ENCODE assay signal across 8 cellular contexts in genomic region chr2:166539340-166540162, GRCh38. TPM values are rescaled to one million over a fixed set of nuclear protein-coding genes. Genes with fewer than 3 reads are reported as not detected.
DNase-seq lines count a peak whose midpoint lies in the region; ATAC-seq and TF ChIP-seq lines count a peak whose summit lies in the region.

No MANE protein-coding gene starts in this region.

- no peaks in the 10 kb centered on the region for H4K20me1 ChIP-seq in GM23248 (ENCODE audit: insufficient read depth)
- no peaks in the 10 kb centered on the region for H4K20me1 ChIP-seq in IMR-90 (ENCODE audit: insufficient read depth, low read length)

- H2BK15ac ChIP-seq in IMR-90 (ENCODE audit: low read depth, low read length): no peak overlapping the region

- H2AFZ ChIP-seq in ACC112 (ENCODE audit: low read length, unreplicated experiment): no peak overlapping the region
- H2AFZ ChIP-seq in GM23248: peak overlapping the region; percentile 41; the same call in 1 of the 2 replicates
- peak overlapping the region; percentile 76 for H2AFZ ChIP-seq in IMR-90 (replicated peaks; ENCODE audit: low read length, poor library complexity)

- H3K27me3 ChIP-seq in ACC112 (ENCODE audit: insufficient read depth, low read length) (peaks cover 19% of the 10 kb centered on the region), GM23248 (replicated peaks; ENCODE audit: insufficient read depth) (no peaks in the 10 kb centered on the region; the same call in 1 of the 2 replicates), IMR-90 (ENCODE audit: control insufficient read depth, insufficient read depth, low read length) (no peaks in the 10 kb centered on the region), Peyer's patch (no peaks in the 10 kb centered on the region), lower lobe of right lung (ENCODE audit: low read depth) (no peaks in the 10 kb centered on the region), transverse colon (no peaks in the 10 kb centered on the region)

- H3K14ac ChIP-seq in IMR-90 (replicated peaks; ENCODE audit: low read depth, low read length): no peak overlapping the region; the same call in 1 of the 2 replicates

- ATAC-seq in IMR-90 (ENCODE audit: low read depth) (peak; percentile 97), lower lobe of right lung (peak; percentile 74 to 85)

- no peak overlapping the region for H3K4ac ChIP-seq in IMR-90 (ENCODE audit: low read depth, low read length)

- intact Hi-C loops in IMR-90 (cut with micrococcal nuclease) (loop anchor here (1.0 to 10.0 kb wide), 7 partner anchors 161 to 1579 kb away; partner anchors contain the start of gene B3GALT1), lower lobe of right lung (cut with DNase I) (no loop called here), transverse colon (cut with DNase I; ENCODE audit: low total_unique reads) (loop anchor here (5.0 kb wide), 1 partner anchor 673 kb away; no protein-coding TSS in a partner anchor)

- no peaks in the 10 kb centered on the region for H3K36me3 ChIP-seq in ACC112 (ENCODE audit: insufficient read depth, low read length)
- no peaks in the 10 kb centered on the region for H3K36me3 ChIP-seq in GM23248 (ENCODE audit: low read depth)
- no peaks in the 10 kb centered on the region for H3K36me3 ChIP-seq in IMR-90 (ENCODE audit: control insufficient read depth, insufficient read depth, low read length)
- H3K36me3 ChIP-seq in Peyer's patch: no peaks in the 10 kb centered on the region
- H3K36me3 ChIP-seq in lower lobe of right lung: no peaks in the 10 kb centered on the region
- no peaks in the 10 kb centered on the region for H3K36me3 ChIP-seq in transverse colon

- TF ChIP-seq CTCF in IMR-90 (conservative IDR thresholded peaks at IDR 0.05; ENCODE audit: low read depth, low read length) (peak; percentile 90), Peyer's patch (IDR thresholded peaks at IDR 0.05) (peak in 5 of 6 experiments; percentile 32 to 67 (median 64)), coronary artery (IDR thresholded peaks at IDR 0.05) (peak; percentile 50), lower lobe of right lung (IDR thresholded peaks at IDR 0.05) (peak; percentile 77), transverse colon (IDR thresholded peaks at IDR 0.05) (peak; percentile 56 to 73 (median 70))

- no TSS peak for BruUV-seq in IMR-90 (replicated peaks; lab: Mats Ljungman, UMichigan)

- H4K5ac ChIP-seq in IMR-90 (ENCODE audit: low read depth, low read length): no peak overlapping the region

- 4 to 8% methylated on average over 9 of the region's 9 CpGs for whole genome bisulfite sequencing in GM23248 (ENCODE audit: low coverage in 1 of 2, low lambda C conversion rate in 2 of 2, missing lambda C conversion rate in 2 of 2), 2 experiments
- WGBS in IMR-90 (ENCODE audit: extremely low coverage in 2 of 2, insufficient read length in 1 of 2), 2 experiments: 0% methylated on average over 3 of the region's 9 CpGs; no CpG with 5 or more reads in 1 of the 2 experiments
- 27 to 54% methylated on average over 4 to 9 of the region's 9 CpGs for WGBS in transverse colon (ENCODE audit: low coverage in 1 of 2), 2 donors

- CTCF ChIA-PET in IMR-90 (lab: Yijun Ruan, JAX): interaction anchor here (0.6 to 1.3 kb wide), 16 partner anchors 11 to 1648 kb away, joined by 3 to 8 read pairs (median 3); no protein-coding TSS in a partner anchor

- H2BK5ac ChIP-seq in IMR-90 (ENCODE audit: low read depth, low read length, poor library complexity, severe bottlenecking): peak overlapping the region; percentile 30

- H3K79me2 ChIP-seq in ACC112 (ENCODE audit: control insufficient read depth, insufficient read depth, low read length, unreplicated experiment) (no peaks in the 10 kb centered on the region), GM23248 (ENCODE audit: insufficient read depth) (no peaks in the 10 kb centered on the region)

- H4K8ac ChIP-seq in IMR-90 (ENCODE audit: low read depth in 2 of 2, low read length in 2 of 2): peak overlapping the region in 1 of 2 experiments; percentile 33; a peak in 2 of 4 replicates

- H3K79me1 ChIP-seq in IMR-90 (ENCODE audit: low read depth in 1 of 2, low read length in 2 of 2): no peaks in the 10 kb centered on the region

- H2AK5ac ChIP-seq in IMR-90 (ENCODE audit: low read depth, low read length): no peak overlapping the region

- no peaks in the 10 kb centered on the region for H3F3A ChIP-seq in GM23248 (ENCODE audit: insufficient read depth)

- peak; percentile 47; the same call in 1 of the 2 replicates for TF ChIP-seq POLR2A in IMR-90 (IDR thresholded peaks at IDR 0.05; ENCODE audit: low read depth, low read length)
- no peak for TF ChIP-seq POLR2A in Peyer's patch (IDR thresholded peaks at IDR 0.05)
- no peak for TF ChIP-seq POLR2A in transverse colon (IDR thresholded peaks at IDR 0.05)

- no peak for TF ChIP-seq EP300 in transverse colon (IDR thresholded peaks at IDR 0.05; ENCODE audit: low read depth)

- H3K27ac ChIP-seq in ACC112 (ENCODE audit: low read depth, low read length) (no peak overlapping the region), GM23248 (no peak overlapping the region), IMR-90 (ENCODE audit: insufficient read depth, low read length) (peak overlapping the region; percentile 37; the same call in 1 of the 2 replicates), Peyer's patch (no peak overlapping the region), coronary artery (no peak overlapping the region), lower lobe of right lung (no peak overlapping the region), transverse colon (no peak overlapping the region)

- in situ Hi-C loops in GM23248 (cut with MboI): no loop called here
- in situ Hi-C loops in IMR-90 (cut with MboI; ENCODE audit: low sequenced_read_pairs): loop anchor here (10.0 kb wide), 2 partner anchors 655 to 1575 kb away; no protein-coding TSS in a partner anchor
- in situ Hi-C loops in transverse colon (cut with MboI; ENCODE audit: low pct_ligation_motif_present in 1 of 4, low pct_unique_long_range_greater_than_20kb in 1 of 4, low sequenced_read_pairs in 3 of 4): loop anchor here in 3 of 4 donors (25.0 kb wide), 2 partner anchors 673 to 1573 kb away; no protein-coding TSS in a partner anchor

- peak; percentile 96 for TF ChIP-seq RAD21 in IMR-90 (IDR thresholded peaks at IDR 0.05; ENCODE audit: low read length)

- H3K23ac ChIP-seq in IMR-90 (ENCODE audit: low read depth, low read length): no peak overlapping the region

- POLR2A ChIA-PET in IMR-90 (lab: Charles Lee; ENCODE audit: unreplicated experiment): no interaction called here

- no peak overlapping the region for H3K9ac ChIP-seq in GM23248
- H3K9ac ChIP-seq in IMR-90 (ENCODE audit: low read depth, low read length): peak overlapping the region; percentile 26

- H3K4me1 ChIP-seq in ACC112 (ENCODE audit: control insufficient read depth, insufficient read depth, low read length, unreplicated experiment) (peaks cover 3% of the 10 kb centered on the region), GM23248 (ENCODE audit: insufficient read depth) (peaks cover 4% of the 10 kb centered on the region), IMR-90 (ENCODE audit: control insufficient read depth, insufficient read depth, low read length) (no peaks in the 10 kb centered on the region), Peyer's patch (no peaks in the 10 kb centered on the region), lower lobe of right lung (no peaks in the 10 kb centered on the region), transverse colon (peaks cover 0 to 5% (median 0%) of the 10 kb centered on the region in 4 donors)

- H2BK20ac ChIP-seq in IMR-90 (ENCODE audit: low read depth, low read length): peak overlapping the region; percentile 58; the same call in 1 of the 2 replicates

- 0 out of 2 replicates have a peak overlapping the region, but pooled peaks have one; percentile 33 for H3K18ac ChIP-seq in IMR-90 (ENCODE audit: low read depth, low read length)

- H3K9me2 ChIP-seq in GM23248 (ENCODE audit: insufficient read depth): no peaks in the 10 kb centered on the region

- DNase-seq in ELR (ENCODE audit: low read depth): peak; percentile 71
- DNase-seq in GM23248: peak; percentile 63
- DNase-seq in IMR-90: peak; percentile 84
- no peak for DNase-seq in Peyer's patch
- no peak for DNase-seq in coronary artery (ENCODE audit: low spot score)
- DNase-seq in lower lobe of right lung: no peak
- no peak for DNase-seq in transverse colon

- H4K91ac ChIP-seq in IMR-90 (ENCODE audit: insufficient read depth, low read depth, low read length): no peak overlapping the region

- H3K9me3 ChIP-seq in GM23248 (ENCODE audit: low read depth) (no peaks in the 10 kb centered on the region), IMR-90 (ENCODE audit: control insufficient read depth, insufficient read depth, low read length) (no peaks in the 10 kb centered on the region), Peyer's patch (no peaks in the 10 kb centered on the region), lower lobe of right lung (no peaks in the 10 kb centered on the region), transverse colon (no peaks in the 10 kb centered on the region)

- no peaks in the 10 kb centered on the region for H3K9me1 ChIP-seq in IMR-90 (ENCODE audit: insufficient read depth, low read length)

- H3K4me3 ChIP-seq in ACC112 (ENCODE audit: low read depth, low read length) (peak overlapping the region; percentile 36), GM23248 (peak overlapping the region; percentile 27), IMR-90 (ENCODE audit: insufficient read depth, low read depth, low read length) (0 out of 2 replicates have a peak overlapping the region, but pooled peaks have one; percentile 4), Peyer's patch (no peak overlapping the region), coronary artery (peak overlapping the region; percentile 14), lower lobe of right lung (no peak overlapping the region), transverse colon (no peak overlapping the region)

- H2BK120ac ChIP-seq in IMR-90 (ENCODE audit: low read depth, low read length): peak overlapping the region; percentile 18; the same call in 1 of the 2 replicates

- peak overlapping the region; percentile 67 for H3K4me2 ChIP-seq in GM23248 (ENCODE audit: unreplicated experiment)
- H3K4me2 ChIP-seq in IMR-90 (ENCODE audit: low read depth, low read length): peak overlapping the region; percentile 76

- dilution Hi-C loops in IMR-90 (cut with HindIII; ENCODE audit: low sequenced_read_pairs, unreplicated experiment): no loop called here

- no peak overlapping the region; the same call in 1 of the 2 replicates for H3K56ac ChIP-seq in IMR-90 (ENCODE audit: extremely low read depth, insufficient read depth, low read length)

- H2AK9ac ChIP-seq in IMR-90 (replicated peaks; ENCODE audit: low read depth, low read length, poor library complexity): no peak overlapping the region

TF ChIP-seq in IMR-90, 13 proteins besides CTCF, POLR2A, EP300 and RAD21 (continues in another document):
- TF ChIP-seq SMC3 (IDR thresholded peaks at IDR 0.05; ENCODE audit: low read depth, low read length): peak; percentile 85

RNA-seq across cellular contexts. Expression of gene SCN7A, which starts 45.5 kb away (rescaled TPM):
- not detected in 2 replicates for total RNA-seq in GM23248 (2014; rRNA removed; shearing (Covaris generic))
- polyA plus RNA-seq in GM23248 (2016; fragmentation: Nextera tagmentation; extraction: Ambion mirVana) (not detected in 2 replicates), IMR-90 (2012; rRNA removed) (0.24 and 0.39 TPM in 2 replicates)
- total RNA-seq in IMR-90 (2012; rRNA removed) (0.90 and 1.7 TPM in 2 replicates), Peyer's patch (1 to 10 TPM; 2.8 to 5.0 (median 3.2) TPM), lower lobe of right lung (69.0 TPM), transverse colon (10 to 100 TPM; 13.8 to 23.3 (median 21.5) TPM)
- polyA plus RNA-seq in IMR-90 (2012; cell fraction: cytosol; rRNA removed): 0.08 and 0.09 TPM in 2 replicates
- polyA plus RNA-seq in IMR-90 (2012; cell fraction: nucleus; rRNA removed; ENCODE audit: low replicate concordance): 0.10 and 1.7 TPM in 2 replicates

Comparison
In these comparisons a context has a peak if more than half of its experiments do, and no peak if none do; other contexts are left out.
1. H3K4me3 ChIP-seq: peak in ACC112 (single experiment), GM23248 (single experiment), IMR-90 (single experiment) and coronary artery (single experiment); none in Peyer's patch (0 of 4), lower lobe of right lung (single experiment) and transverse colon (0 of 4).
2. DNase-seq: peak in ELR (single experiment), GM23248 (single experiment) and IMR-90 (single experiment); none in Peyer's patch (0 of 3), coronary artery (single experiment), lower lobe of right lung (single experiment) and transverse colon (single experiment).
3. Peak in every context shown above with its lines, with median percentiles within 50 percentile points of each other: CTCF ChIP-seq.